In genomic region chr12:102543931-102544485, GRCh38 we compare ENCODE assay signal across 1 cellular context.
TF ChIP-seq lines count a peak whose summit lies in the region.

No MANE protein-coding gene starts in this region.

TF ChIP-seq in IMR-90, 13 proteins besides CTCF, POLR2A, EP300 and RAD21:
- TF ChIP-seq MAFK (IDR thresholded peaks at IDR 0.05; ENCODE audit: low read depth, low read length) (no peak), SMC3 (IDR thresholded peaks at IDR 0.05; ENCODE audit: low read depth, low read length) (no peak), NFE2L2 (IDR thresholded peaks at IDR 0.05; ENCODE audit: low read depth, low read length) (no peak), USF2 (IDR thresholded peaks at IDR 0.05; ENCODE audit: low read depth, low read length) (no peak), RFX5 (IDR thresholded peaks at IDR 0.05; ENCODE audit: low read depth, low read length) (no peak), CHD1 (IDR thresholded peaks at IDR 0.05; ENCODE audit: low read depth, low read length) (no peak)
